Comparison of ENCODE assay signal across 13 cellular contexts in the genomic region with DNA sequence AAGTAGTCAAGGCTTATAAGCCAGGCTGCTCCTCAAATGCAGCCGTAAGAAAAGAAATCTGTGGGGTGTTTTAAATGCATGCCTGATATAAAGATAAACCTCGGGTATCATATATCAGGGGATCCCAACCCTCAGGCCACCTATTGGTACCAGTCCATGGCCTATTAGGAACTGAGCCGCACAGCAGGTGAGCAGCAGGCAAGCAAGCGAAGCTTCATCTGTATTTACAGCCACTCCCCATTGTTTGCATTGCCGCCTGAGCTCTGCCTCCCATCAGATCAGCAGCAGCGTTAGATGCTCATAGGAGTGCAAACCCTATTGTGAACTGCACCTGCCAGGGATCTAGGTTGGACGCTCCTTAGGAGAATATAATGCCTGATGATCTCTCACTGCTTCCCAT.
DNase-seq lines count a peak whose midpoint lies in the region; ATAC-seq and TF ChIP-seq lines count a peak whose summit lies in the region.
"Had no signal": no experiment of that assay in that cellular context is flagged by ENCODE, and none has a peak within 500 bp of the region (broad histone marks: within the 10 kb centered on the region; RNA-seq: fewer than 3 reads in every experiment).

No MANE protein-coding gene starts in this region.

- ATAC-seq in PC-3 (no peak), HG02870 (IDR thresholded peaks at IDR 0.05; ENCODE audit: unreplicated experiment) (no peak)
- ATAC-seq: HCT116, Right ventricle myocardium inferior had no signal

- no peaks in the 10 kb centered on the region for H4K20me1 ChIP-seq in PC-3 (ENCODE audit: low read length)

- H3K36me3 Mint-ChIP-seq in endodermal cell (ENCODE audit: low read depth) = no peaks in the 10 kb centered on the region
- H3K36me3 Mint-ChIP-seq: mesothelial cell of epicardium had no signal

- peaks cover 2% of the 10 kb centered on the region for H3K27me3 Mint-ChIP-seq in endodermal cell (ENCODE audit: insufficient read depth)

- no TSS peak for BruUV-seq in PC-3 (replicated peaks; lab: Mats Ljungman, UMichigan)

- CTCF ChIA-PET in PC-3 (lab: Charles Lee) = no interaction called here

- no peaks in the 10 kb centered on the region for H3K9me3 ChIP-seq in endodermal cell (ENCODE audit: control insufficient read depth, low read length)
- H3K9me3 ChIP-seq in PC-3 (ENCODE audit: low read length) = no peaks in the 10 kb centered on the region

- peak overlapping the region; percentile 53 for H3K27ac Mint-ChIP-seq in endodermal cell
- H3K27ac Mint-ChIP-seq: activated T-helper 1 cell treated with anti-CD3 and anti-CD28 coated beads, Interleukin-12 subunit alpha, Interleukin-12 subunit beta, Interleukin-2, Interleukin-4 antibody, amounts not matched to agents 30 ng/mL and 10 ng/mL and 1 ng/mL, durations not matched to agents 14 hours and 24 hours and 36 hours had no signal

- H3K79me2 ChIP-seq in PC-3 (ENCODE audit: low read length) = no peaks in the 10 kb centered on the region

- peak; percentile 98 for DNase-seq in DMS153 (lab: John Stamatoyannopoulos, UW)
- DNase-seq in NCI-H128 (lab: John Stamatoyannopoulos, UW; ENCODE audit: unreplicated experiment) = peak; percentile 68
- peak; percentile 19 for DNase-seq in NCI-H2227 treated with DMSO at 0.1 percent for 48 hours (lab: John Stamatoyannopoulos, UW)
- DNase-seq in endodermal cell = peak; percentile 80
- DNase-seq in PC-3 = no peak
- DNase-seq in brain microvascular endothelial cell = no peak
- no peak for DNase-seq in middle frontal gyrus (ENCODE audit: extremely low spot score, low spot score)
- DNase-seq: activated CD4-positive, alpha-beta T cell treated with anti-CD3 and anti-CD28 coated beads, Interleukin-2, amount 50 U/mL, for 48 hours had no signal

- H3K9ac ChIP-seq in endodermal cell (ENCODE audit: extremely low read depth, low read length, poor library complexity, severe bottlenecking) = no peak overlapping the region
- no peak overlapping the region for H3K9ac ChIP-seq in PC-3 (ENCODE audit: low read length)

- TF ChIP-seq CTCF in endodermal cell (conservative IDR thresholded peaks at IDR 0.05) (no peak), PC-3 (conservative IDR thresholded peaks at IDR 0.05; ENCODE audit: low read depth, low read length) (no peak), brain microvascular endothelial cell (IDR thresholded peaks at IDR 0.05; ENCODE audit: low read depth, low read length, missing control alignments) (no peak)

- 42 to 51% methylated on average over 4 to 7 of the region's 7 CpGs for WGBS in endodermal cell (ENCODE audit: insufficient coverage in 1 of 2, insufficient read length in 1 of 2), 2 experiments

- intact Hi-C loops in PC-3 (cut with micrococcal nuclease) = loop anchor here (5.0 kb wide), 1 partner anchor 88 kb away; no protein-coding TSS in a partner anchor

- H3K4me3 ChIP-seq in endodermal cell (ENCODE audit: low read length) = no peak overlapping the region
- H3K4me3 ChIP-seq in PC-3 (ENCODE audit: low read length) = no peak overlapping the region
- no peak overlapping the region for H3K4me3 ChIP-seq in brain microvascular endothelial cell (ENCODE audit: low read depth, low read length)

- H3K27me3 ChIP-seq in endodermal cell (ENCODE audit: control insufficient read depth, insufficient read depth, low read length, poor library complexity, severe bottlenecking) (no peaks in the 10 kb centered on the region), PC-3 (ENCODE audit: low read length) (no peaks in the 10 kb centered on the region), brain microvascular endothelial cell (replicated peaks) (no peaks in the 10 kb centered on the region)

- in situ Hi-C loops in brain microvascular endothelial cell (cut with HindIII; ENCODE audit: low pct_ligation_motif_present, low sequenced_read_pairs) = no loop called here

- no peaks in the 10 kb centered on the region for H3K9me2 ChIP-seq in PC-3 (replicated peaks; ENCODE audit: low read length)

- H3K4me1 ChIP-seq in endodermal cell (ENCODE audit: control insufficient read depth, insufficient read depth, low read length) = peaks cover 15% of the 10 kb centered on the region
- H3K4me1 ChIP-seq in PC-3 (ENCODE audit: insufficient read depth, low read length) = peaks cover 36% of the 10 kb centered on the region

- H3K4me2 ChIP-seq in PC-3 (ENCODE audit: low read length) = no peak overlapping the region

- H3K27ac ChIP-seq in endodermal cell (ENCODE audit: low read depth, low read length) = no peak overlapping the region
- no peak overlapping the region for H3K27ac ChIP-seq in PC-3 (ENCODE audit: low read length)
- H3K27ac ChIP-seq in brain microvascular endothelial cell = no peak overlapping the region

- H3F3A ChIP-seq in PC-3 (ENCODE audit: low read length, unreplicated experiment) = no peaks in the 10 kb centered on the region

- no peaks in the 10 kb centered on the region for H3K9me3 Mint-ChIP-seq in endodermal cell
- H3K9me3 Mint-ChIP-seq: activated T-helper 1 cell treated with anti-CD3 and anti-CD28 coated beads, Interleukin-12 subunit alpha, Interleukin-12 subunit beta, Interleukin-2, Interleukin-4 antibody, amounts not matched to agents 30 ng/mL and 10 ng/mL and 1 ng/mL, durations not matched to agents 14 hours and 24 hours and 36 hours; mesothelial cell of epicardium had no signal

- peaks cover 40% of the 10 kb centered on the region for H3K4me1 Mint-ChIP-seq in endodermal cell

- no peak overlapping the region for H2AFZ ChIP-seq in PC-3 (ENCODE audit: low read length)

- H3K4me3 Mint-ChIP-seq in endodermal cell = peak overlapping the region; percentile 80
- H3K4me3 Mint-ChIP-seq: mesothelial cell of epicardium had no signal

- H3K36me3 ChIP-seq in endodermal cell (ENCODE audit: control insufficient read depth, insufficient read depth, low read length) (no peaks in the 10 kb centered on the region), PC-3 (ENCODE audit: low read depth, low read length) (no peaks in the 10 kb centered on the region), brain microvascular endothelial cell (replicated peaks) (no peaks in the 10 kb centered on the region)

- POLR2A ChIA-PET in PC-3 (lab: Charles Lee; ENCODE audit: unreplicated experiment) = no interaction called here

Comparison
In these comparisons a context has a peak if more than half of its experiments do, and no peak if none do; other contexts are left out.
1. DNase-seq: peak in DMS153 (single experiment), NCI-H128 (single experiment), NCI-H2227 treated with DMSO at 0.1 percent for 48 hours (single experiment) and endodermal cell (single experiment); none in PC-3 (single experiment), brain microvascular endothelial cell (single experiment) and middle frontal gyrus (single experiment).